In the genomic region with DNA sequence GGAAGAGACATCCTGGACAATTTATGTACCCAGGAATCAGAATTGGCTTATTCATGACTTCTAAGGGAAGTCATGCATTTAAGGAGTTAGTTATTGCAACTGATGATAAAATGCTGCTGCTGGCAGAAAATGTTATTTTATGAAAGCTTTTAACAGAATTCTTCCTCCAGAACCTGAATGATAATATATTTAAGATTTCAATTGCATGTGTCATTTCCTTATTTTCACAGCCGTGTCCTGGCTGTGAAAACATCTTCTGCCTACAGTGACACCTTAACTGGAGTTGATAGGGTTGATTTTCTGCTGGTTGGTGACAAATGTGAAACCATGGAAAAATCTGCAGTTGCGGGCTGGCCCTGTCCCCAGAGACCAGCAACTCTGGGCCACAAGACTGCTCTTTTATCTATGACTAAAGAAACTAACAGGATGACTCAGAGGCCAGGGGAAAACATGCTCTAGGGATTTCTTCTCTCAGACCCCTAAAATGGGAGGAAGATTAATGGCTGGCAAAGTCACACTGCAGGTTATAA, we compare ENCODE assay signal across 8 cellular contexts. TPM values are rescaled to one million over a fixed set of nuclear protein-coding genes. Genes with fewer than 3 reads are reported as not detected.
DNase-seq lines count a peak whose midpoint lies in the region; ATAC-seq and TF ChIP-seq lines count a peak whose summit lies in the region.

No MANE protein-coding gene starts in this region.

- H3K9me3 Mint-ChIP-seq in MCF 10A (ENCODE audit: unreplicated experiment), result no peaks in the 10 kb centered on the region
- H3K9me3 Mint-ChIP-seq in T-helper 2 cell treated with Interferon-gamma antibody and Interleukin-4, amounts not matched to agents 5 μg/mL and 100 μg/mL, for 36 hours, result no peaks in the 10 kb centered on the region

- peaks cover 9% of the 10 kb centered on the region for H3K4me1 Mint-ChIP-seq in MCF 10A (ENCODE audit: insufficient read depth, unreplicated experiment)
- H3K4me1 Mint-ChIP-seq in T-helper 2 cell treated with Interferon-gamma antibody and Interleukin-4, amounts not matched to agents 5 μg/mL and 100 μg/mL, for 36 hours (ENCODE audit: low read depth), result peaks cover 12% of the 10 kb centered on the region

- H3K27me3 Mint-ChIP-seq in MCF 10A (ENCODE audit: insufficient read depth, unreplicated experiment), result no peaks in the 10 kb centered on the region
- H3K27me3 Mint-ChIP-seq in T-helper 2 cell treated with Interferon-gamma antibody and Interleukin-4, amounts not matched to agents 5 μg/mL and 100 μg/mL, for 36 hours (ENCODE audit: low read depth), result peaks cover 3% of the 10 kb centered on the region

- intact Hi-C loops in MCF 10A (cut with micrococcal nuclease), result no loop called here
- intact Hi-C loops in breast epithelium (cut with DNase I; ENCODE audit: low total_unique reads), result no loop called here
- intact Hi-C loops in psoas muscle (cut with DNase I), result no loop called here

- H3K36me3 ChIP-seq in breast epithelium (no peaks in the 10 kb centered on the region), psoas muscle (ENCODE audit: insufficient read depth in 1 of 2, low read depth in 1 of 2) (no peaks in the 10 kb centered on the region)

- TF ChIP-seq POLR2A in breast epithelium (IDR thresholded peaks at IDR 0.05), result no peak

- 11 to 15% (median 13%) methylated on average over 2 of the region's 2 CpGs for WGBS in psoas muscle, 3 donors

- ATAC-seq in HG02970 (IDR thresholded peaks at IDR 0.05; ENCODE audit: low FRiP score, unreplicated experiment), result peak; percentile 78
- ATAC-seq in psoas muscle, result no peak

- H3K9me3 ChIP-seq in breast epithelium (no peaks in the 10 kb centered on the region), psoas muscle (no peaks in the 10 kb centered on the region)

- H3K4me1 ChIP-seq in breast epithelium (no peaks in the 10 kb centered on the region), psoas muscle (no peaks in the 10 kb centered on the region)

- H3K27ac ChIP-seq in breast epithelium, result no peak overlapping the region
- H3K27ac ChIP-seq in psoas muscle, result no peak overlapping the region

- BruUV-seq in MCF 10A (replicated peaks; lab: Mats Ljungman, UMichigan), result no TSS peak

- POLR2A ChIA-PET in MCF 10A (lab: Yijun Ruan, JAX), result interaction anchor here (2.4 to 3.1 kb wide), 2 partner anchors 12 kb away, joined by 10 to 13 read pairs; partner anchors contain the start of gene TRUB1

- no peaks in the 10 kb centered on the region for H3K27me3 ChIP-seq in breast epithelium
- H3K27me3 ChIP-seq in psoas muscle (ENCODE audit: insufficient read depth in 3 of 3, low read length in 2 of 3), result peaks cover 0 to 3% (median 0%) of the 10 kb centered on the region in 3 donors

- H3K4me3 Mint-ChIP-seq in MCF 10A (ENCODE audit: unreplicated experiment), result no peak overlapping the region
- H3K4me3 Mint-ChIP-seq in T-helper 2 cell treated with Interferon-gamma antibody and Interleukin-4, amounts not matched to agents 5 μg/mL and 100 μg/mL, for 36 hours, result peak overlapping the region; percentile 5

- no peak overlapping the region for H3K27ac Mint-ChIP-seq in MCF 10A (ENCODE audit: low read depth, unreplicated experiment)
- H3K27ac Mint-ChIP-seq in T-helper 2 cell treated with Interferon-gamma antibody and Interleukin-4, amounts not matched to agents 5 μg/mL and 100 μg/mL, for 36 hours, result peak overlapping the region; percentile 17

- CTCF ChIA-PET in MCF 10A (lab: Yijun Ruan, JAX), result interaction anchor here (1.2 kb wide), 1 partner anchor 46 kb away, joined by 6 read pairs; no protein-coding TSS in a partner anchor

- H3K4me3 ChIP-seq in breast epithelium, result no peak overlapping the region
- no peak overlapping the region for H3K4me3 ChIP-seq in psoas muscle

- H3K36me3 Mint-ChIP-seq in MCF 10A (ENCODE audit: insufficient read depth, unreplicated experiment), result no peaks in the 10 kb centered on the region
- peaks cover 3% of the 10 kb centered on the region for H3K36me3 Mint-ChIP-seq in T-helper 2 cell treated with Interferon-gamma antibody and Interleukin-4, amounts not matched to agents 5 μg/mL and 100 μg/mL, for 36 hours (ENCODE audit: low read depth)

- no peak for TF ChIP-seq CTCF in MCF 10A (IDR thresholded peaks at IDR 0.05; ENCODE audit: unreplicated experiment)
- no peak for TF ChIP-seq CTCF in breast epithelium (IDR thresholded peaks at IDR 0.05)
- TF ChIP-seq CTCF in psoas muscle (IDR thresholded peaks at IDR 0.05), result no peak

- DNase-seq in MCF 10A (ENCODE audit: unreplicated experiment) (peak; percentile 29), breast epithelium (ENCODE audit: low spot score in 2 of 2) (no peak), kidney tubule cell (ENCODE audit: low spot score) (peak; percentile 88), psoas muscle (no peak), NK-92 (lab: John Stamatoyannopoulos, UW; ENCODE audit: unreplicated experiment) (no peak), occipital lobe (lab: John Stamatoyannopoulos, UW) (no peak)
- DNase-seq in T-helper 2 cell treated with Interferon-gamma antibody and Interleukin-4, amounts not matched to agents 5 μg/mL and 100 μg/mL, for 36 hours (ENCODE audit: low spot score), result peak; percentile 74

RNA-seq across cellular contexts. Expression of gene TRUB1, which starts 12.3 kb away (rescaled TPM):
- total RNA-seq in MCF 10A (2022), result 23.4 and 29.2 TPM in 2 replicates
- 10 to 100 TPM; 14.9 to 27.8 (median 18.0) TPM for total RNA-seq in breast epithelium
- 1 to 10 TPM; 5.4 to 8.8 (median 8.5) TPM for total RNA-seq in psoas muscle
- polyA plus RNA-seq in psoas muscle, result 1 to 10 TPM; 3.3 to 8.9 (median 4.3) TPM
- 63.3 TPM for total RNA-seq in occipital lobe

Comparison
In these comparisons a context has a peak if more than half of its experiments do, and no peak if none do; other contexts are left out.
1. DNase-seq: peak in MCF 10A (single experiment), T-helper 2 cell treated with Interferon-gamma antibody and Interleukin-4, amounts not matched to agents 5 μg/mL and 100 μg/mL, for 36 hours (single experiment) and kidney tubule cell (single experiment); none in breast epithelium (0 of 2), psoas muscle (0 of 2), NK-92 (single experiment) and occipital lobe (single experiment).